20 cellular contexts compared by ENCODE assay signal in genomic region chr10:83961620-83962019, GRCh38.
DNase-seq lines count a peak whose midpoint lies in the region; TF ChIP-seq lines count a peak whose summit lies in the region.
"Had no signal": no experiment of that assay in that cellular context is flagged by ENCODE, and none has a peak within 500 bp of the region (broad histone marks: within the 10 kb centered on the region; RNA-seq: fewer than 3 reads in every experiment).

No MANE protein-coding gene starts in this region.

- no peaks in the 10 kb centered on the region for H3K36me3 Mint-ChIP-seq in endodermal cell (ENCODE audit: low read depth)
- H3K36me3 Mint-ChIP-seq in activated CD4-positive, alpha-beta T cell treated with anti-CD3 and anti-CD28 coated beads, Interleukin-2, amount 10 ng/mL, durations not matched to agents 7 days and 5 days (ENCODE audit: low read depth): no peaks in the 10 kb centered on the region

- BruUV-seq in A673 (replicated peaks; lab: Mats Ljungman, UMichigan): no TSS peak

- POLR2A ChIA-PET in A673 (lab: Charles Lee; ENCODE audit: low non-redundant PET): no interaction called here
- POLR2A ChIA-PET in activated CD4-positive, alpha-beta T cell treated with anti-CD3 and anti-CD28 coated beads, Interleukin-2, amount 10 ng/mL, durations not matched to agents 7 days and 5 days (lab: Charles Lee): no interaction called here

- no peak overlapping the region for H3K4me3 ChIP-seq in A673 (ENCODE audit: low read depth, low read length, poor library complexity, severe bottlenecking)
- no peak overlapping the region for H3K4me3 ChIP-seq in endodermal cell (ENCODE audit: low read length)
- H3K4me3 ChIP-seq in prostate gland: no peak overlapping the region
- H3K4me3 ChIP-seq: gastrocnemius medialis, psoas muscle, thoracic aorta had no signal

- TF ChIP-seq POLR2A in prostate gland (IDR thresholded peaks at IDR 0.05): no peak

- CTCF ChIA-PET in A673 (lab: Charles Lee): no interaction called here
- CTCF ChIA-PET in activated CD4-positive, alpha-beta T cell treated with anti-CD3 and anti-CD28 coated beads, Interleukin-2, amount 10 ng/mL, durations not matched to agents 7 days and 5 days (lab: Charles Lee): no interaction called here

- peaks cover 62% of the 10 kb centered on the region for H3K4me1 Mint-ChIP-seq in endodermal cell
- H3K4me1 Mint-ChIP-seq in activated CD4-positive, alpha-beta T cell treated with anti-CD3 and anti-CD28 coated beads, Interleukin-2, amount 10 ng/mL, durations not matched to agents 7 days and 5 days: no peaks in the 10 kb centered on the region

- DNase-seq in A673 (ENCODE audit: low spot score): peak; percentile 16
- DNase-seq in DMS 273 (lab: John Stamatoyannopoulos, UW; ENCODE audit: unreplicated experiment): peak; percentile 19
- DNase-seq in NCI-H2227 treated with DMSO at 0.1 percent for 48 hours (lab: John Stamatoyannopoulos, UW): peak; percentile 5
- DNase-seq in endodermal cell: no peak
- no peak for DNase-seq in activated CD4-positive, alpha-beta T cell treated with anti-CD3 and anti-CD28 coated beads, Interleukin-2, amount 10 ng/mL, durations not matched to agents 7 days and 5 days
- no peak for DNase-seq in prostate gland (ENCODE audit: low spot score)
- DNase-seq in caudate nucleus (lab: John Stamatoyannopoulos, UW): no peak
- no peak for DNase-seq in NCI-H2081 (lab: John Stamatoyannopoulos, UW)
- DNase-seq: activated CD4-positive, alpha-beta T cell treated with anti-CD3 and anti-CD28 coated beads for 48 hours; activated naive CD4-positive, alpha-beta T cell treated with anti-CD3 and anti-CD28 coated beads for 36 hours; activated T-cell treated with anti-CD3 and anti-CD28 coated beads for 4 hours; gastrocnemius medialis; GF-D8; MV-4-11; NCI-H524 treated with DMSO at 0.1 percent for 48 hours; psoas muscle; small intestine had no signal

- H3K27me3 Mint-ChIP-seq in endodermal cell (ENCODE audit: insufficient read depth): no peaks in the 10 kb centered on the region
- H3K27me3 Mint-ChIP-seq in activated CD4-positive, alpha-beta T cell treated with anti-CD3 and anti-CD28 coated beads, Interleukin-2, amount 10 ng/mL, durations not matched to agents 7 days and 5 days: peaks cover 3% of the 10 kb centered on the region

- H3K27ac ChIP-seq in A673 (ENCODE audit: low read depth, low read length, poor library complexity, severe bottlenecking) (no peak overlapping the region), endodermal cell (ENCODE audit: low read depth, low read length) (no peak overlapping the region), prostate gland (no peak overlapping the region), caudate nucleus (ENCODE audit: low read depth, low read length) (no peak overlapping the region)
- H3K27ac ChIP-seq: epithelial cell of prostate, gastrocnemius medialis, psoas muscle, thoracic aorta had no signal

- no peak overlapping the region for H3K4me3 Mint-ChIP-seq in endodermal cell
- H3K4me3 Mint-ChIP-seq in activated CD4-positive, alpha-beta T cell treated with anti-CD3 and anti-CD28 coated beads, Interleukin-2, amount 10 ng/mL, durations not matched to agents 7 days and 5 days: no peak overlapping the region
- H3K4me3 Mint-ChIP-seq: activated naive CD4-positive, alpha-beta T cell treated with anti-CD3 and anti-CD28 coated beads for 36 hours; dendritic cell treated with granulocyte-macrophage colony-stimulating factor and Interleukin-4, amounts not matched to agents 40 ng/mL and 50 ng/mL, for 4 days had no signal

- peak; percentile 39; the same call in 1 of the 2 replicates for TF ChIP-seq CTCF in A673 (conservative IDR thresholded peaks at IDR 0.05; ENCODE audit: low read depth, low read length)
- TF ChIP-seq CTCF in endodermal cell (conservative IDR thresholded peaks at IDR 0.05): peak; percentile 67
- TF ChIP-seq CTCF in prostate gland (IDR thresholded peaks at IDR 0.05): no peak

- no peak overlapping the region for H3K9ac ChIP-seq in endodermal cell (ENCODE audit: extremely low read depth, low read length, poor library complexity, severe bottlenecking)

- intact Hi-C loops in A673 (cut with micrococcal nuclease; ENCODE audit: unreplicated experiment) (loop anchor here (10.0 kb wide), 1 partner anchor 1167 kb away; no protein-coding TSS in a partner anchor), prostate gland (cut with DNase I) (no loop called here)

- H3K4me1 ChIP-seq in A673 (ENCODE audit: insufficient read depth, low read length, poor library complexity, severe bottlenecking): peaks cover 7% of the 10 kb centered on the region
- H3K4me1 ChIP-seq in endodermal cell (ENCODE audit: control insufficient read depth, insufficient read depth, low read length): peaks cover 14% of the 10 kb centered on the region
- H3K4me1 ChIP-seq in prostate gland (replicated peaks): no peaks in the 10 kb centered on the region
- H3K4me1 ChIP-seq: gastrocnemius medialis, psoas muscle had no signal

- H3K9me3 ChIP-seq in A673 (ENCODE audit: low read depth, low read length, poor library complexity, severe bottlenecking): no peaks in the 10 kb centered on the region
- no peaks in the 10 kb centered on the region for H3K9me3 ChIP-seq in endodermal cell (ENCODE audit: control insufficient read depth, low read length)
- H3K9me3 ChIP-seq in prostate gland: no peaks in the 10 kb centered on the region
- H3K9me3 ChIP-seq: gastrocnemius medialis, psoas muscle, thoracic aorta had no signal

- no peaks in the 10 kb centered on the region for H3K27me3 ChIP-seq in A673 (replicated peaks; ENCODE audit: insufficient read depth, low read depth, low read length, poor library complexity)
- no peaks in the 10 kb centered on the region for H3K27me3 ChIP-seq in endodermal cell (ENCODE audit: control insufficient read depth, insufficient read depth, low read length, poor library complexity, severe bottlenecking)
- H3K27me3 ChIP-seq in prostate gland (replicated peaks; ENCODE audit: insufficient read depth): no peaks in the 10 kb centered on the region
- H3K27me3 ChIP-seq: gastrocnemius medialis had no signal

- H3K9me3 Mint-ChIP-seq in endodermal cell: no peaks in the 10 kb centered on the region
- H3K9me3 Mint-ChIP-seq in activated CD4-positive, alpha-beta T cell treated with anti-CD3 and anti-CD28 coated beads, Interleukin-2, amount 10 ng/mL, durations not matched to agents 7 days and 5 days: no peaks in the 10 kb centered on the region
- H3K9me3 Mint-ChIP-seq: activated naive CD4-positive, alpha-beta T cell treated with anti-CD3 and anti-CD28 coated beads for 36 hours; dendritic cell treated with granulocyte-macrophage colony-stimulating factor and Interleukin-4, amounts not matched to agents 40 ng/mL and 50 ng/mL, for 4 days had no signal

- H3K27ac Mint-ChIP-seq in endodermal cell: no peak overlapping the region
- no peak overlapping the region for H3K27ac Mint-ChIP-seq in activated CD4-positive, alpha-beta T cell treated with anti-CD3 and anti-CD28 coated beads, Interleukin-2, amount 10 ng/mL, durations not matched to agents 7 days and 5 days
- H3K27ac Mint-ChIP-seq: activated naive CD4-positive, alpha-beta T cell treated with anti-CD3 and anti-CD28 coated beads for 36 hours; dendritic cell treated with granulocyte-macrophage colony-stimulating factor and Interleukin-4, amounts not matched to agents 40 ng/mL and 50 ng/mL, for 4 days had no signal

- no peaks in the 10 kb centered on the region for H3K36me3 ChIP-seq in A673 (ENCODE audit: insufficient read depth, low read length, poor library complexity, severe bottlenecking)
- no peaks in the 10 kb centered on the region for H3K36me3 ChIP-seq in endodermal cell (ENCODE audit: control insufficient read depth, insufficient read depth, low read length)
- no peaks in the 10 kb centered on the region for H3K36me3 ChIP-seq in prostate gland
- H3K36me3 ChIP-seq: gastrocnemius medialis, thoracic aorta had no signal

Comparison
In these comparisons a context has a peak if more than half of its experiments do, and no peak if none do; other contexts are left out.
1. DNase-seq: peak in A673 (single experiment), DMS 273 (single experiment) and NCI-H2227 treated with DMSO at 0.1 percent for 48 hours (single experiment); none in endodermal cell (single experiment), activated CD4-positive, alpha-beta T cell treated with anti-CD3 and anti-CD28 coated beads, Interleukin-2, amount 10 ng/mL, durations not matched to agents 7 days and 5 days (single experiment), prostate gland (single experiment), caudate nucleus (0 of 61) and NCI-H2081 (0 of 2).
2. CTCF ChIP-seq: peak in A673 (single experiment) and endodermal cell (single experiment); none in prostate gland (0 of 4).